In genomic region chr16:337437-337836, GRCh38 we compare ENCODE assay signal across 31 cellular contexts. TPM values are rescaled to one million over a fixed set of nuclear protein-coding genes. Genes with fewer than 3 reads are reported as not detected.
A peak's percentile ranks its signal among the peaks of the same experiment; 100 is the strongest.
DNase-seq lines count a peak whose midpoint lies in the region; ATAC-seq and TF ChIP-seq lines count a peak whose summit lies in the region.
"Had no signal": no experiment of that assay in that cellular context is flagged by ENCODE, and none has a peak within 500 bp of the region (broad histone marks: within the 10 kb centered on the region; RNA-seq: fewer than 3 reads in every experiment).

No MANE protein-coding gene starts in this region.

- H3K36me3 Mint-ChIP-seq in GM23338 (ENCODE audit: low read depth) (peaks cover 19% of the 10 kb centered on the region), neural progenitor cell (peaks cover 13% of the 10 kb centered on the region)
- H3K36me3 Mint-ChIP-seq: activated naive CD8-positive, alpha-beta T cell had no signal

- H3K4me1 Mint-ChIP-seq in GM23338 (peaks cover 8% of the 10 kb centered on the region), neural progenitor cell (peaks cover 4% of the 10 kb centered on the region)

- H3K27me3 ChIP-seq in GM23338 (ENCODE audit: insufficient read depth) (no peaks in the 10 kb centered on the region), osteoblast (ENCODE audit: insufficient read depth, low read length) (no peaks in the 10 kb centered on the region), neural progenitor cell (no peaks in the 10 kb centered on the region)
- H3K27me3 ChIP-seq: BLaER1 treated with 17β-estradiol and CSF1 and Interleukin-3, amounts not matched to agents 10 nM and 100 nM; esophagus squamous epithelium; foreskin keratinocyte; heart left ventricle; Peyer's patch; SJCRH30; transverse colon had no signal

- H3K9me3 Mint-ChIP-seq in GM23338 (peaks cover 4% of the 10 kb centered on the region; the same call in 1 of the 3 replicates), neural progenitor cell (no peaks in the 10 kb centered on the region)
- H3K9me3 Mint-ChIP-seq: stimulated activated memory B cell treated with anti-CD40 and anti-IgM and Interleukin-4, amounts not matched to agents 10 μg/mL and 1 μg/mL and 100 μg/mL, for 72 hours had no signal

- no peak overlapping the region for H3K27ac Mint-ChIP-seq in GM23338
- H3K27ac Mint-ChIP-seq in neural progenitor cell: no peak overlapping the region
- H3K27ac Mint-ChIP-seq: activated naive CD8-positive, alpha-beta T cell; stimulated activated memory B cell treated with anti-CD40 and anti-IgM and Interleukin-4, amounts not matched to agents 10 μg/mL and 1 μg/mL and 100 μg/mL, for 72 hours had no signal

- TF ChIP-seq CTCF in GM23338 (conservative IDR thresholded peaks at IDR 0.05; ENCODE audit: low read depth in 2 of 2): no peak
- TF ChIP-seq CTCF in osteoblast (IDR thresholded peaks at IDR 0.05; ENCODE audit: extremely low read depth, low read depth, low read length): no peak
- no peak for TF ChIP-seq CTCF in neural progenitor cell (IDR thresholded peaks at IDR 0.05)

- ATAC-seq in GM23338 (no peak; the same call in 2 of the 3 replicates), HG03280 (IDR thresholded peaks at IDR 0.05; ENCODE audit: unreplicated experiment) (no peak)
- ATAC-seq: foreskin keratinocyte; stimulated activated memory B cell treated with anti-CD40 and anti-IgM and Interleukin-4, amounts not matched to agents 10 μg/mL and 1 μg/mL and 100 μg/mL, for 72 hours had no signal

- no peak overlapping the region for H3K4me3 ChIP-seq in GM23338
- H3K4me3 ChIP-seq in osteoblast (ENCODE audit: insufficient read depth, low read length): no peak overlapping the region
- H3K4me3 ChIP-seq in neural progenitor cell: no peak overlapping the region
- H3K4me3 ChIP-seq: BLaER1 treated with 17β-estradiol and CSF1 and Interleukin-3, amounts not matched to agents 10 nM and 100 nM; coronary artery; esophagus squamous epithelium; heart left ventricle; Peyer's patch; SJCRH30; transverse colon had no signal

- H4K20me1 ChIP-seq in GM23338 (replicated peaks; ENCODE audit: insufficient read depth) (peaks cover 48% of the 10 kb centered on the region), osteoblast (ENCODE audit: insufficient read depth, low read length) (peaks cover 49% of the 10 kb centered on the region), neural progenitor cell (ENCODE audit: low read depth) (peaks cover 20% of the 10 kb centered on the region)

- peaks cover 4% of the 10 kb centered on the region; the same call in 1 of the 2 replicates for H3F3A ChIP-seq in GM23338 (replicated peaks; ENCODE audit: low read depth)
- peaks cover 4% of the 10 kb centered on the region for H3F3A ChIP-seq in neural progenitor cell (ENCODE audit: low read depth)

- H3K9me3 ChIP-seq in osteoblast (ENCODE audit: low read depth, low read length) (no peaks in the 10 kb centered on the region), neural progenitor cell (ENCODE audit: low read depth) (no peaks in the 10 kb centered on the region)
- H3K9me3 ChIP-seq: Caco-2, esophagus squamous epithelium, heart left ventricle, Peyer's patch, SJCRH30, transverse colon had no signal

- no peaks in the 10 kb centered on the region for H3K9me2 ChIP-seq in GM23338 (ENCODE audit: insufficient read depth)

- H3K4me2 ChIP-seq in GM23338: no peak overlapping the region
- no peak overlapping the region for H3K4me2 ChIP-seq in osteoblast (ENCODE audit: insufficient read depth, low read length)
- no peak overlapping the region for H3K4me2 ChIP-seq in neural progenitor cell

- H3K36me3 ChIP-seq in GM23338 (ENCODE audit: insufficient read depth) (no peaks in the 10 kb centered on the region), osteoblast (ENCODE audit: insufficient read depth, low read length) (no peaks in the 10 kb centered on the region), neural progenitor cell (no peaks in the 10 kb centered on the region)
- H3K36me3 ChIP-seq: SJCRH30, transverse colon had no signal

- H3K27ac ChIP-seq in GM23338 (ENCODE audit: low read depth): 0 out of 2 replicates have a peak overlapping the region, but pooled peaks have one; percentile 32
- no peak overlapping the region for H3K27ac ChIP-seq in osteoblast (ENCODE audit: low read depth, low read length)
- no peak overlapping the region for H3K27ac ChIP-seq in neural progenitor cell
- H3K27ac ChIP-seq: coronary artery, esophagus squamous epithelium, foreskin keratinocyte, heart left ventricle, Peyer's patch, SJCRH30, transverse colon, VCaP had no signal

- H3K27me3 Mint-ChIP-seq in GM23338 (ENCODE audit: insufficient read depth, low read depth, poor library complexity): peaks cover 7% of the 10 kb centered on the region
- H3K27me3 Mint-ChIP-seq in neural progenitor cell (ENCODE audit: insufficient read depth, low read depth): peaks cover 6% of the 10 kb centered on the region
- H3K27me3 Mint-ChIP-seq: activated naive CD8-positive, alpha-beta T cell; naive thymus-derived CD4-positive, alpha-beta T cell; stimulated activated memory B cell treated with anti-CD40 and anti-IgM and Interleukin-4, amounts not matched to agents 10 μg/mL and 1 μg/mL and 100 μg/mL, for 72 hours had no signal

- H3K9ac ChIP-seq in neural progenitor cell: no peak overlapping the region

- H3K4me1 ChIP-seq in GM23338 (ENCODE audit: insufficient read depth) (no peaks in the 10 kb centered on the region), osteoblast (ENCODE audit: insufficient read depth, low read length) (no peaks in the 10 kb centered on the region), neural progenitor cell (no peaks in the 10 kb centered on the region)
- H3K4me1 ChIP-seq: foreskin keratinocyte, SJCRH30 had no signal

- H3K79me2 ChIP-seq in GM23338 (replicated peaks; ENCODE audit: insufficient read depth) (peaks cover 100% of the 10 kb centered on the region), osteoblast (ENCODE audit: insufficient read depth, low read length) (peaks cover 87% of the 10 kb centered on the region), neural progenitor cell (ENCODE audit: low read depth) (peaks cover 87% of the 10 kb centered on the region)

- H3K4me3 Mint-ChIP-seq in GM23338 (no peak overlapping the region), neural progenitor cell (no peak overlapping the region)
- H3K4me3 Mint-ChIP-seq: activated naive CD8-positive, alpha-beta T cell; stimulated activated memory B cell treated with anti-CD40 and anti-IgM and Interleukin-4, amounts not matched to agents 10 μg/mL and 1 μg/mL and 100 μg/mL, for 72 hours had no signal

- no peak for DNase-seq in GM23338 (ENCODE audit: low spot score)
- DNase-seq in NCI-H1092 treated with DMSO at 0.1 percent for 48 hours (lab: John Stamatoyannopoulos, UW): peak; percentile 58
- DNase-seq in cerebellar cortex (ENCODE audit: low spot score): peak; percentile 85
- DNase-seq in osteoblast (ENCODE audit: insufficient read length, low spot score, missing footprints): peak; percentile 54
- DNase-seq in activated CD4-positive, CD25-positive, alpha-beta regulatory T cell (lab: John Stamatoyannopoulos, UW): no peak
- DNase-seq in neural progenitor cell (ENCODE audit: low spot score): no peak
- DNase-seq: activated CD4-positive, alpha-beta T cell treated with anti-CD3 and anti-CD28 coated beads for 48 hours; activated effector memory CD4-positive, alpha-beta T cell treated with Interleukin-2 at 50 U/mL for 16 hours; activated T-cell treated with anti-CD3 and anti-CD28 coated beads, Interleukin-2, amount 50 U/mL, for 1 hour; Caco-2; DND-41; esophagus squamous epithelium; foreskin keratinocyte; midbrain; naive thymus-derived CD4-positive, alpha-beta T cell; NCI-H1048; NCI-H187; NCI-H526; Peyer's patch; SJCRH30; SW 1271; transverse colon had no signal

- H2AFZ ChIP-seq in GM23338 (no peak overlapping the region), osteoblast (ENCODE audit: low read length) (no peak overlapping the region), neural progenitor cell (replicated peaks) (no peak overlapping the region)

TF ChIP-seq in GM23338, 12 proteins besides CTCF, POLR2A, EP300 and RAD21 (continues in another document):
- TF ChIP-seq NANOG (IDR thresholded peaks at IDR 0.05; ENCODE audit: borderline replicate concordance) (no peak), EZH2 (IDR thresholded peaks at IDR 0.05; ENCODE audit: low read depth, unreplicated experiment) (no peak), STAT1 (IDR thresholded peaks at IDR 0.05; ENCODE audit: unreplicated experiment) (no peak), POLR2AphosphoS5 (IDR thresholded peaks at IDR 0.05; ENCODE audit: low read depth) (no peak)
- TF ChIP-seq, protein P1, sequence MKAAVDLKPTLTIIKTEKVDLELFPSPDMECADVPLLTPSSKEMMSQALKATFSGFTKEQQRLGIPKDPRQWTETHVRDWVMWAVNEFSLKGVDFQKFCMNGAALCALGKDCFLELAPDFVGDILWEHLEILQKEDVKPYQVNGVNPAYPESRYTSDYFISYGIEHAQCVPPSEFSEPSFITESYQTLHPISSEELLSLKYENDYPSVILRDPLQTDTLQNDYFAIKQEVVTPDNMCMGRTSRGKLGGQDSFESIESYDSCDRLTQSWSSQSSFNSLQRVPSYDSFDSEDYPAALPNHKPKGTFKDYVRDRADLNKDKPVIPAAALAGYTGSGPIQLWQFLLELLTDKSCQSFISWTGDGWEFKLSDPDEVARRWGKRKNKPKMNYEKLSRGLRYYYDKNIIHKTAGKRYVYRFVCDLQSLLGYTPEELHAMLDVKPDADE (IDR thresholded peaks at IDR 0.05): no peak

RNA-seq across cellular contexts. Expression of gene AXIN1, which starts 15.1 kb away (rescaled TPM):
- 50.6 and 54.5 TPM in 2 replicates for total RNA-seq in GM23338 (2014; rRNA removed; shearing (Covaris generic))
- polyA plus RNA-seq in GM23338 (2016; fragmentation: Nextera tagmentation; extraction: Ambion mirVana): 14.3 and 15.0 TPM in 2 replicates
- 21.5 and 21.7 TPM in 2 replicates for total RNA-seq in osteoblast
- total RNA-seq in neural progenitor cell (ENCODE audit: low replicate concordance): 19.6 and 35.4 TPM in 2 replicates

RNA-seq across cellular contexts. Expression of gene MRPL28, which starts 32.9 kb away (rescaled TPM):
- 115 and 169 TPM in 2 replicates for total RNA-seq in GM23338 (2014; rRNA removed; shearing (Covaris generic))
- polyA plus RNA-seq in GM23338 (2016; fragmentation: Nextera tagmentation; extraction: Ambion mirVana): 129 and 135 TPM in 2 replicates
- total RNA-seq in osteoblast (50.7 and 55.4 TPM in 2 replicates), neural progenitor cell (ENCODE audit: low replicate concordance) (82.2 and 138 TPM in 2 replicates)

RNA-seq across cellular contexts. Expression of gene PGAP6, which starts 44.3 kb away (rescaled TPM):
- 98.7 and 112 TPM in 2 replicates for total RNA-seq in GM23338 (2014; rRNA removed; shearing (Covaris generic))
- polyA plus RNA-seq in GM23338 (2016; fragmentation: Nextera tagmentation; extraction: Ambion mirVana): 25.1 and 29.5 TPM in 2 replicates
- 40.1 and 54.3 TPM in 2 replicates for total RNA-seq in osteoblast
- total RNA-seq in neural progenitor cell (ENCODE audit: low replicate concordance): 16.7 and 49.5 TPM in 2 replicates

RNA-seq across cellular contexts. Expression of gene PDIA2, which starts 54.5 kb away (rescaled TPM):
- 0.87 TPM in 1 of 2 replicates, not detected in the other for total RNA-seq in GM23338 (2014; rRNA removed; shearing (Covaris generic))
- 0.39 and 0.52 TPM in 2 replicates for polyA plus RNA-seq in GM23338 (2016; fragmentation: Nextera tagmentation; extraction: Ambion mirVana)
- total RNA-seq in osteoblast: not detected in 2 replicates
- 0.53 TPM in 1 of 2 replicates, not detected in the other for total RNA-seq in neural progenitor cell (ENCODE audit: low replicate concordance)
- total RNA-seq: esophagus squamous epithelium had no signal
- polyA plus RNA-seq: naive thymus-derived CD4-positive, alpha-beta T cell had no signal

RNA-seq across cellular contexts. Expression of gene ARHGDIG, which starts 57.0 kb away (rescaled TPM):
- total RNA-seq in GM23338 (2014; rRNA removed; shearing (Covaris generic)): 1.0 and 1.2 TPM in 2 replicates
- polyA plus RNA-seq in GM23338 (2016; fragmentation: Nextera tagmentation; extraction: Ambion mirVana): 0.24 and 0.78 TPM in 2 replicates
- total RNA-seq in osteoblast (not detected in 2 replicates), neural progenitor cell (ENCODE audit: low replicate concordance) (0.84 TPM in 1 of 2 replicates, not detected in the other)
- total RNA-seq: esophagus squamous epithelium, foreskin keratinocyte, lower leg skin, SJCRH30, subcutaneous adipose tissue had no signal
- polyA plus RNA-seq: foreskin keratinocyte; naive thymus-derived CD4-positive, alpha-beta T cell had no signal

Comparison
In these comparisons a context has a peak if more than half of its experiments do, and no peak if none do; other contexts are left out.
1. DNase-seq: peak in NCI-H1092 treated with DMSO at 0.1 percent for 48 hours (single experiment), cerebellar cortex (single experiment) and osteoblast (single experiment); none in GM23338 (single experiment), activated CD4-positive, CD25-positive, alpha-beta regulatory T cell (0 of 4) and neural progenitor cell (single experiment).